22 cellular contexts compared by ENCODE assay signal in genomic region chr12:66587912-66588311, GRCh38.
A peak's percentile ranks its signal among the peaks of the same experiment; 100 is the strongest.
DNase-seq lines count a peak whose midpoint lies in the region; ATAC-seq and TF ChIP-seq lines count a peak whose summit lies in the region.
"Had no signal": no experiment of that assay in that cellular context is flagged by ENCODE, and none has a peak within 500 bp of the region (broad histone marks: within the 10 kb centered on the region; RNA-seq: fewer than 3 reads in every experiment).

No MANE protein-coding gene starts in this region.

- H3K9me3 ChIP-seq in OCI-LY3 (ENCODE audit: insufficient read depth, low read length): no peaks in the 10 kb centered on the region
- H3K9me3 ChIP-seq in effector memory CD4-positive, alpha-beta T cell (ENCODE audit: control insufficient read depth, low read length): no peaks in the 10 kb centered on the region

- H3K36me3 ChIP-seq in OCI-LY3 (replicated peaks; ENCODE audit: low read depth, low read length): no peaks in the 10 kb centered on the region
- H3K36me3 ChIP-seq in effector memory CD4-positive, alpha-beta T cell (ENCODE audit: control insufficient read depth, insufficient read depth, low read length): no peaks in the 10 kb centered on the region
- H3K36me3 ChIP-seq: WERI-Rb-1 had no signal

- H3K27ac ChIP-seq in OCI-LY3 (ENCODE audit: low read length): no peak overlapping the region
- H3K27ac ChIP-seq in effector memory CD4-positive, alpha-beta T cell (ENCODE audit: insufficient read depth, low read length, poor library complexity, severe bottlenecking): no peak overlapping the region
- H3K27ac ChIP-seq: WERI-Rb-1 had no signal

- H3K4me1 ChIP-seq in OCI-LY3 (ENCODE audit: low read length): peaks cover 23% of the 10 kb centered on the region
- H3K4me1 ChIP-seq in effector memory CD4-positive, alpha-beta T cell (ENCODE audit: control insufficient read depth, insufficient read depth, low read length, poor library complexity, severe bottlenecking): no peaks in the 10 kb centered on the region

- no peaks in the 10 kb centered on the region for H3K79me2 ChIP-seq in OCI-LY3 (ENCODE audit: low read length)

- no peak overlapping the region for H3K9ac ChIP-seq in OCI-LY3 (ENCODE audit: low read length)

- peak overlapping the region; percentile 18 for H3K4me2 ChIP-seq in OCI-LY3 (ENCODE audit: low read length)
- H3K4me2 ChIP-seq: GM23338 had no signal

- H2AFZ ChIP-seq in OCI-LY3 (ENCODE audit: low read depth, low read length): no peak overlapping the region
- H2AFZ ChIP-seq: GM23338 had no signal

- DNase-seq in skeletal muscle cell (ENCODE audit: low read depth): peak; percentile 10
- no peak for DNase-seq in effector memory CD4-positive, alpha-beta T cell
- DNase-seq: activated CD8-positive, alpha-beta memory T cell treated with anti-CD3 and anti-CD28 coated beads, Interleukin-2, amount 50 U/mL, for 48 hours; activated effector memory CD4-positive, alpha-beta T cell treated with Interleukin-2 at 50 U/mL for 16 hours; CD4-positive, CD25-positive, alpha-beta regulatory T cell; cortex of kidney; DMS 273 treated with DMSO at 0.1 percent for 48 hours; naive B cell; NCI-H1417 treated with DMSO at 0.1 percent for 48 hours; NCI-H2107; RPMI8226; stimulated activated CD4-positive, alpha-beta T cell treated with anti-CD3 and anti-CD28 coated beads, Interleukin-4, amount 100 ng/mL, for 4 hours; trophoblast cell; WERI-Rb-1 had no signal

- H3K4me3 ChIP-seq in OCI-LY3 (ENCODE audit: low read length) (no peak overlapping the region), skeletal muscle cell (ENCODE audit: low read depth, low read length) (no peak overlapping the region)
- no peak overlapping the region for H3K4me3 ChIP-seq in effector memory CD4-positive, alpha-beta T cell (ENCODE audit: insufficient read depth, low read depth, low read length, poor library complexity, severe bottlenecking)
- H3K4me3 ChIP-seq: GM23338 had no signal

- ATAC-seq in GM18519 (IDR thresholded peaks at IDR 0.05; ENCODE audit: low FRiP score, unreplicated experiment) (peak; percentile 63), HG02884 (IDR thresholded peaks at IDR 0.05; ENCODE audit: unreplicated experiment) (peak; percentile 68), HG03196 (IDR thresholded peaks at IDR 0.05; ENCODE audit: unreplicated experiment) (no peak), GM18511 (IDR thresholded peaks at IDR 0.05; ENCODE audit: unreplicated experiment) (no peak), GM18520 (IDR thresholded peaks at IDR 0.05; ENCODE audit: unreplicated experiment) (no peak)
- ATAC-seq: GM23338, HepG2 had no signal

- TF ChIP-seq CTCF in OCI-LY3 (IDR thresholded peaks at IDR 0.05; ENCODE audit: low read depth, low read length): no peak

- H3K27me3 ChIP-seq in OCI-LY3 (ENCODE audit: low read depth, low read length): no peaks in the 10 kb centered on the region
- H3K27me3 ChIP-seq in effector memory CD4-positive, alpha-beta T cell (replicated peaks; ENCODE audit: control insufficient read depth, insufficient read depth, low read length, poor library complexity, severe bottlenecking): no peaks in the 10 kb centered on the region

- no peaks in the 10 kb centered on the region for H4K20me1 ChIP-seq in OCI-LY3 (ENCODE audit: insufficient read depth, low read length)

Comparison
In these comparisons a context has a peak if more than half of its experiments do, and no peak if none do; other contexts are left out.
1. ATAC-seq: peak in GM18519 (single experiment) and HG02884 (single experiment); none in HG03196 (single experiment), GM18511 (single experiment) and GM18520 (single experiment).